ENCODE assay signal across 13 cellular contexts in genomic region chr4:151202851-151203455, GRCh38.
DNase-seq lines count a peak whose midpoint lies in the region; ATAC-seq, FAIRE-seq and TF ChIP-seq lines count a peak whose summit lies in the region.
"Had no signal": no experiment of that assay in that cellular context is flagged by ENCODE, and none has a peak within 500 bp of the region (broad histone marks: within the 10 kb centered on the region; RNA-seq: fewer than 3 reads in every experiment).

No MANE protein-coding gene starts in this region.

- POLR2A ChIA-PET in K562 (lab: Yijun Ruan, JAX), result interaction anchor here (0.7 kb wide), 1 partner anchor 18 kb away, joined by 3 read pairs; no protein-coding TSS in a partner anchor

- TF ChIP-seq EP300 in K562 (IDR thresholded peaks at IDR 0.05; ENCODE audit: low read length), result no peak

- FAIRE-seq in K562 (lab: Jason Lieb, UNC), result peak; percentile 6
- FAIRE-seq: colon, GM12878 had no signal

- no peaks in the 10 kb centered on the region for H4K20me1 ChIP-seq in K562 (replicated peaks; ENCODE audit: control insufficient read depth, insufficient read depth, low read length)

- no peaks in the 10 kb centered on the region for H3K4me1 ChIP-seq in K562 (replicated peaks in 1 of 2; ENCODE audit: control insufficient read depth in 2 of 2, insufficient read depth in 2 of 2, low read length in 2 of 2)

- TF ChIP-seq RAD21 in K562 (CRISPR knock-in tag; conservative IDR thresholded peaks at IDR 0.05 in 1 of 2, IDR thresholded peaks at IDR 0.05 in 1 of 2), result no peak

- 3% methylated on average over 6 of the region's 6 CpGs for WGBS in K562 (ENCODE audit: insufficient coverage, low coverage, missing lambda C conversion rate)

- in situ Hi-C loops in K562 (cut with MboI), result no loop called here

- no peak overlapping the region for H2AFZ ChIP-seq in K562 (ENCODE audit: low read depth, low read length)

- DNase-seq in AG08395 (ENCODE audit: low spot score) (peak; percentile 44), K562 (ENCODE audit: extremely low read depth in 1 of 4, low spot score in 3 of 4) (no peak), left cardiac atrium (no peak), omental fat pad (ENCODE audit: low spot score) (no peak), NCI-H774 (lab: John Stamatoyannopoulos, UW) (no peak)
- no peak for DNase-seq in activated naive CD4-positive, alpha-beta T cell treated with anti-CD3 and anti-CD28 coated beads, Interleukin-2, amount 50 U/mL, for 16 hours
- no peak for DNase-seq in activated effector memory CD4-positive, alpha-beta T cell treated with anti-CD3 and anti-CD28 coated beads, Interleukin-2, amount 50 U/mL, for 16 hours
- DNase-seq: ACHN, activated gamma-delta T cell, NCI-H1694 treated with DMSO at 0.1 percent for 48 hours had no signal

- no peaks in the 10 kb centered on the region for H3K79me2 ChIP-seq in K562 (ENCODE audit: control insufficient read depth, insufficient read depth, low read length)

- H3K4me2 ChIP-seq in K562 (ENCODE audit: insufficient read depth, low read length), result no peak overlapping the region

- peaks cover 4% of the 10 kb centered on the region in 2 experiments; a peak in 1 of 5 replicates for H3K27me3 ChIP-seq in K562 (ENCODE audit: control insufficient read depth in 2 of 2, insufficient read depth in 2 of 2, low read length in 2 of 2)

- TF ChIP-seq CTCF in K562 (IDR thresholded peaks at IDR 0.05 in 2 of 3, conservative IDR thresholded peaks at IDR 0.05 in 1 of 3; ENCODE audit: insufficient read depth in 2 of 3, low read depth in 1 of 3, low read length in 3 of 3) (no peak), omental fat pad (IDR thresholded peaks at IDR 0.05) (no peak)

- CTCF ChIA-PET in K562 (lab: Yijun Ruan, JAX; ENCODE audit: low intra/inter-chr PET ratio), result no interaction called here

- H3K27ac ChIP-seq in K562 (ENCODE audit: extremely low read depth, low read depth, low read length), result no peak overlapping the region

- no peak overlapping the region for H3K9ac ChIP-seq in K562 (ENCODE audit: insufficient read depth in 1 of 2, low read depth in 2 of 2, low read length in 2 of 2)

- no TSS peak for BruUV-seq in K562 (replicated peaks; lab: Mats Ljungman, UMichigan)

- TF ChIP-seq POLR2A in K562 (conservative IDR thresholded peaks at IDR 0.05), result no peak

- no peak overlapping the region for H3K4me3 ChIP-seq in K562
- H3K4me3 ChIP-seq: GM12878 had no signal

- no peak for ATAC-seq in K562
- ATAC-seq in left cardiac atrium, result peak; percentile 21 to 76
- ATAC-seq in omental fat pad (ENCODE audit: low FRiP score), result peak; percentile 19
- ATAC-seq in GM18498 (IDR thresholded peaks at IDR 0.05; ENCODE audit: unreplicated experiment), result no peak
- ATAC-seq: GM12878 had no signal

- intact Hi-C loops in K562 (cut with micrococcal nuclease), result no loop called here
- intact Hi-C loops in left cardiac atrium (cut with DNase I), result no loop called here

- H3K9me3 ChIP-seq in K562 (replicated peaks; ENCODE audit: control insufficient read depth, insufficient read depth, low read depth, low read length), result no peaks in the 10 kb centered on the region

- no peaks in the 10 kb centered on the region for H3K36me3 ChIP-seq in K562 (ENCODE audit: control insufficient read depth, insufficient read depth, low read length)

- H3K9me1 ChIP-seq in K562 (ENCODE audit: control insufficient read depth, insufficient read depth, low read length), result no peaks in the 10 kb centered on the region

TF ChIP-seq in K562, 482 proteins besides CTCF, POLR2A, EP300 and RAD21:
- TF ChIP-seq CREBBP (IDR thresholded peaks at IDR 0.05; ENCODE audit: low read depth, low read length) (no peak), CCNT2 (IDR thresholded peaks at IDR 0.05; ENCODE audit: borderline replicate concordance, extremely low read depth, insufficient read length, low read depth, low read length) (no peak), KAT2B (IDR thresholded peaks at IDR 0.05; ENCODE audit: low read depth, low read length) (no peak), DACH1 (IDR thresholded peaks at IDR 0.05; ENCODE audit: partially characterized antibody) (no peak), SMAD4 (CRISPR knock-in tag; conservative IDR thresholded peaks at IDR 0.05) (no peak), NR1H2 (CRISPR knock-in tag; IDR thresholded peaks at IDR 0.05) (no peak), WHSC1 (IDR thresholded peaks at IDR 0.05; ENCODE audit: low read length) (no peak)

Comparison
In these comparisons a context has a peak if more than half of its experiments do, and no peak if none do; other contexts are left out.
1. ATAC-seq: peak in left cardiac atrium (2 of 2) and omental fat pad (single experiment); none in K562 (single experiment) and GM18498 (single experiment).